ENCODE assay signal across 8 cellular contexts in the genomic region with DNA sequence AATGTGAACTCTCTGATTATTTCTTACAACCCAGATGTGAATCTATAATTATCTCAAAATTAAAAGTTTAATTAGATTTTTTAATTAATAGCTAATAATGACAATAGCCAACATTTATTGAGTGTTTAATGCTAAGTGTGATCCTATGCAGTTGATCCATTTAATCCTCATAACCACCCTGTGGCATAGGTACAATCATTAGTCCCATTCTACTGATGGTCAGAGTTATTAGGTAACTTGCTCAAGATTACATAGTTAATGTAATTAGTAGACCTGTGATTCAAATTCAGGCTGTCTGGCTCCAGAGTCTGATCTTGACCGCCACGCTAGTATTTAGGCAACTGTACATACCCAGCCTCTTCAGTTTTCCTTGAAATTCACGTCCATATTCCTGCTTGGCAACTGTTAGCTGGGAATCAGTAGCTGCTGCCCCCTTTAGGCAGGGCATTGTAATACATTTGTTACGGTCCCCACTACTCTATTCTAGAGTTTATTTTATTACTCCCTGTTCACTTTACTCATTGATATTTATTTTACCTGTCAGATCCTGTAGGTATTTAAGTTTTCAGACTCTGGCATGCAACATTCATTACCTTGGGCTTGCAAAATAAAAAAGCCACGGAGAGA. TPM values are rescaled to one million over a fixed set of nuclear protein-coding genes. Genes with fewer than 3 reads are reported as not detected.
DNase-seq lines count a peak whose midpoint lies in the region; ATAC-seq, FAIRE-seq and TF ChIP-seq lines count a peak whose summit lies in the region.

No MANE protein-coding gene starts in this region.

- H3K27me3 ChIP-seq in fibroblast of lung (ENCODE audit: control insufficient read depth, insufficient read depth, low read length): no peaks in the 10 kb centered on the region

- no peaks in the 10 kb centered on the region for H3K9me3 ChIP-seq in fibroblast of lung (ENCODE audit: control insufficient read depth, insufficient read depth, low read depth, low read length)

- no peak overlapping the region for H3K27ac Mint-ChIP-seq in stimulated activated naive CD8-positive, alpha-beta T cell treated with anti-CD3 and anti-CD28 coated beads, Interleukin-15, amount 100 ng/mL, for 72 hours

- H2AFZ ChIP-seq in fibroblast of lung (ENCODE audit: low read length): no peak overlapping the region

- no peaks in the 10 kb centered on the region for H3K79me2 ChIP-seq in fibroblast of lung (ENCODE audit: control insufficient read depth, insufficient read depth, low read length)

- TF ChIP-seq CTCF in fibroblast of lung (conservative IDR thresholded peaks at IDR 0.05 in 1 of 2, IDR thresholded peaks at IDR 0.05 in 1 of 2; ENCODE audit: low read depth in 1 of 2, low read length in 2 of 2): peak; percentile 59 to 68

- no peak overlapping the region for H3K9ac ChIP-seq in fibroblast of lung (ENCODE audit: insufficient read depth, low read length)

- no peaks in the 10 kb centered on the region for H4K20me1 ChIP-seq in fibroblast of lung (ENCODE audit: control insufficient read depth, extremely low read depth, insufficient read depth, low read length)

- no peaks in the 10 kb centered on the region for H3K4me1 ChIP-seq in fibroblast of lung (ENCODE audit: control insufficient read depth, extremely low read depth, insufficient read depth, low read length)

- peaks cover 0 to 2% of the 10 kb centered on the region in 2 donors for H3K9me3 Mint-ChIP-seq in stimulated activated naive CD8-positive, alpha-beta T cell treated with anti-CD3 and anti-CD28 coated beads, Interleukin-15, amount 100 ng/mL, for 72 hours

- no peak for ATAC-seq in stimulated activated naive CD8-positive, alpha-beta T cell treated with anti-CD3 and anti-CD28 coated beads, Interleukin-15, Interleukin-2, amounts not matched to agents 100 U/mL and 50 U/mL, for 24 hours
- ATAC-seq in stimulated activated naive CD8-positive, alpha-beta T cell treated with anti-CD3 and anti-CD28 coated beads, Interleukin-15, amount 100 ng/mL, for 72 hours: no peak
- ATAC-seq in HG03097 (IDR thresholded peaks at IDR 0.05; ENCODE audit: low FRiP score, unreplicated experiment): no peak
- ATAC-seq in GM19324 (IDR thresholded peaks at IDR 0.05; ENCODE audit: low FRiP score, unreplicated experiment): no peak
- no peak for ATAC-seq in HG02759 (IDR thresholded peaks at IDR 0.05; ENCODE audit: unreplicated experiment)

- FAIRE-seq in urothelium cell line (lab: Jason Lieb, UNC): no peak

- H3K4me2 ChIP-seq in fibroblast of lung (ENCODE audit: extremely low read depth, insufficient read depth, low read length): no peak overlapping the region

- peak; percentile 33 for DNase-seq in stimulated activated naive CD8-positive, alpha-beta T cell treated with anti-CD3 and anti-CD28 coated beads, Interleukin-15, Interleukin-2, amounts not matched to agents 100 U/mL and 50 U/mL, for 24 hours
- no peak for DNase-seq in stimulated activated naive CD8-positive, alpha-beta T cell treated with anti-CD3 and anti-CD28 coated beads, Interleukin-15, amount 100 ng/mL, for 72 hours
- DNase-seq in NCI-H460 (ENCODE audit: extremely low read depth, low read depth): peak; percentile 26
- DNase-seq in fibroblast of lung (ENCODE audit: low read depth in 2 of 2): peak in 1 of 2 donors; percentile 18
- peak; percentile 60 for DNase-seq in urothelium cell line (ENCODE audit: low spot score)

- no peak overlapping the region for H3K27ac ChIP-seq in fibroblast of lung (ENCODE audit: insufficient read depth, low read length)

- H3K4me1 Mint-ChIP-seq in stimulated activated naive CD8-positive, alpha-beta T cell treated with anti-CD3 and anti-CD28 coated beads, Interleukin-15, amount 100 ng/mL, for 72 hours: no peaks in the 10 kb centered on the region

- no peaks in the 10 kb centered on the region for H3K27me3 Mint-ChIP-seq in stimulated activated naive CD8-positive, alpha-beta T cell treated with anti-CD3 and anti-CD28 coated beads, Interleukin-15, amount 100 ng/mL, for 72 hours

- H3K4me3 ChIP-seq in fibroblast of lung (replicated peaks in 1 of 4; ENCODE audit: control extremely low read depth in 1 of 4, insufficient read depth in 1 of 4, low read depth in 3 of 4, low read length in 4 of 4): no peak overlapping the region

- no peak overlapping the region for H3K4me3 Mint-ChIP-seq in stimulated activated naive CD8-positive, alpha-beta T cell treated with anti-CD3 and anti-CD28 coated beads, Interleukin-15, amount 100 ng/mL, for 72 hours

- H3K36me3 ChIP-seq in fibroblast of lung (ENCODE audit: control insufficient read depth, insufficient read depth, low read length): no peaks in the 10 kb centered on the region

RNA-seq across cellular contexts. Expression of a gene that starts 20.6 kb away (rescaled TPM):
- 2.7 and 2.9 TPM in 2 replicates for total RNA-seq in NCI-H460 (2014; rRNA removed; shearing (Covaris generic))
- 3.1 and 4.1 TPM in 2 replicates for polyA plus RNA-seq in NCI-H460 (2014; cell fraction: nucleus; rRNA removed)
- total RNA-seq in fibroblast of lung: 1.5 and 5.3 TPM in 2 replicates
- polyA plus RNA-seq in fibroblast of lung: 0.79 and 0.99 TPM in 2 replicates
- polyA plus RNA-seq in fibroblast of lung (2012): 0.68 and 1.1 TPM in 2 replicates
- polyA minus RNA-seq in fibroblast of lung (ENCODE audit: low replicate concordance): 0.33 TPM in 1 of 2 replicates, not detected in the other

RNA-seq across cellular contexts. Expression of a gene that starts 51.1 kb away (rescaled TPM):
- total RNA-seq in NCI-H460 (2014; rRNA removed; shearing (Covaris generic)): 33.2 and 35.8 TPM in 2 replicates
- 5.0 and 7.1 TPM in 2 replicates for polyA plus RNA-seq in NCI-H460 (2014; cell fraction: nucleus; rRNA removed)
- total RNA-seq in fibroblast of lung: 29.8 and 34.2 TPM in 2 replicates
- 57.4 and 71.1 TPM in 2 replicates for polyA plus RNA-seq in fibroblast of lung
- polyA plus RNA-seq in fibroblast of lung (2012): 45.6 and 50.1 TPM in 2 replicates
- 29.6 and 35.0 TPM in 2 replicates for polyA minus RNA-seq in fibroblast of lung (ENCODE audit: low replicate concordance)

Comparison
In these comparisons a context has a peak if more than half of its experiments do, and no peak if none do; other contexts are left out.
1. DNase-seq: peak in stimulated activated naive CD8-positive, alpha-beta T cell treated with anti-CD3 and anti-CD28 coated beads, Interleukin-15, Interleukin-2, amounts not matched to agents 100 U/mL and 50 U/mL, for 24 hours (single experiment), NCI-H460 (single experiment) and urothelium cell line (single experiment); none in stimulated activated naive CD8-positive, alpha-beta T cell treated with anti-CD3 and anti-CD28 coated beads, Interleukin-15, amount 100 ng/mL, for 72 hours (0 of 2).